In the genomic region with DNA sequence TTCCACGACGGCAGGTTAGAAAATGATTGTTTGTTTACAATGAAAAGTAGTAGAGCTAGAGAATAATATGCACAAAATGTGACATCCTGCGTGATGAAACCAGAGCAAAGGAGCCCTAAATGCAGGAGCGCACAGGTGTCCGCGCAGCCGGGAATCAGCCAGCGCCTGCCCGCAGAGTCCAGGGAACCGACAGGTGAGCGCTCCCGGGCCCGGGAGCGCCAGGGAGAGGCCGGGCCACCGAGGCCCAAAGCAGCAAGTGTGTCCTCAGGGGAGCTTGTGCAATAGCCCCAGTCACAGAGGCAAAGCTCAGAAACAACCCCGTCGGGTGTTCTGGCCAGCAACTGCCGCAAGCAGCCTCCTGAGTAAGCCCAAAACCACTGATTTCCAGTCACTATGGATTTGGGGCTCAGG, we compare ENCODE assay signal across 8 cellular contexts. TPM values are rescaled to one million over a fixed set of nuclear protein-coding genes. Genes with fewer than 3 reads are reported as not detected.
DNase-seq lines count a peak whose midpoint lies in the region; ATAC-seq, FAIRE-seq and TF ChIP-seq lines count a peak whose summit lies in the region.

No MANE protein-coding gene starts in this region.

- no peak for ATAC-seq in T-cell (replicated peaks in 1 of 4)

- H3K36me3 Mint-ChIP-seq in T-cell (no peaks in the 10 kb centered on the region), glutamatergic neuron (ENCODE audit: unreplicated experiment) (no peaks in the 10 kb centered on the region)

- H3K4me1 ChIP-seq in small intestine (ENCODE audit: control insufficient read depth in 2 of 2, insufficient read depth in 1 of 2, low read depth in 1 of 2, low read length in 1 of 2) = no peaks in the 10 kb centered on the region

- H3K4me3 Mint-ChIP-seq in T-cell (peak overlapping the region; percentile 82 to 91 (median 87)), glutamatergic neuron (ENCODE audit: unreplicated experiment) (peak overlapping the region; percentile 91)

- peaks cover 14 to 24% (median 16%) of the 10 kb centered on the region in 3 donors for H3K4me1 Mint-ChIP-seq in T-cell
- H3K4me1 Mint-ChIP-seq in glutamatergic neuron (ENCODE audit: low read depth, unreplicated experiment) = peaks cover 2% of the 10 kb centered on the region

- H3K9me3 Mint-ChIP-seq in T-cell (no peaks in the 10 kb centered on the region), glutamatergic neuron (ENCODE audit: unreplicated experiment) (peaks cover 5% of the 10 kb centered on the region)

- peaks cover 0 to under 1% of the 10 kb centered on the region in 2 donors for H3K36me3 ChIP-seq in small intestine (ENCODE audit: control insufficient read depth in 2 of 2, insufficient read depth in 2 of 2, low read length in 2 of 2)

- WGBS in small intestine, 3 donors = 8 to 24% (median 13%) methylated on average over 19 of the region's 19 CpGs

- peak overlapping the region; percentile 80 to 94 for H3K27ac ChIP-seq in small intestine (ENCODE audit: low read depth in 1 of 2, low read length in 1 of 2)

- peak overlapping the region; percentile 76 to 87 for H3K27ac Mint-ChIP-seq in T-cell
- peak overlapping the region; percentile 48 for H3K27ac Mint-ChIP-seq in glutamatergic neuron (ENCODE audit: unreplicated experiment)

- TF ChIP-seq CTCF in glutamatergic neuron (IDR thresholded peaks at IDR 0.05; ENCODE audit: partially characterized antibody, unreplicated experiment) = no peak

- POLR2A ChIA-PET in T-cell (lab: Charles Lee) = interaction anchor here (0.6 kb wide), 3 partner anchors 24 to 154 kb away, joined by 3 to 9 read pairs (median 6); a partner anchor contains a TSS

- H3K4me3 ChIP-seq in small intestine (ENCODE audit: low read depth in 1 of 2, low read length in 2 of 2) = peak overlapping the region; percentile 70 to 80

- no peaks in the 10 kb centered on the region for H3K9me3 ChIP-seq in small intestine (ENCODE audit: control insufficient read depth, low read depth)

- no peaks in the 10 kb centered on the region for H3K27me3 ChIP-seq in small intestine (ENCODE audit: control insufficient read depth in 2 of 2, insufficient read depth in 2 of 2, low read length in 2 of 2)

- H3K27me3 Mint-ChIP-seq in T-cell (no peaks in the 10 kb centered on the region), glutamatergic neuron (ENCODE audit: unreplicated experiment) (peaks cover 2% of the 10 kb centered on the region)

- CTCF ChIA-PET in T-cell (lab: Charles Lee) = interaction anchor here in 1 of 2 donors (0.6 to 2.1 kb wide), 6 partner anchors 9 to 67 kb away, joined by 3 to 10 read pairs (median 4); no protein-coding TSS in a partner anchor

- DNase-seq in DMS79 treated with DMSO at 0.1 percent for 48 hours (lab: John Stamatoyannopoulos, UW) (peak; percentile 34), DMS79 (lab: John Stamatoyannopoulos, UW) (no peak), T-cell (no peak), glutamatergic neuron (no peak), small intestine (peak; percentile 62), NOMO-1 treated with DMSO at 0.1 percent for 48 hours (lab: John Stamatoyannopoulos, UW; ENCODE audit: unreplicated experiment) (no peak), RCC 7860 (ENCODE audit: low spot score) (no peak), NCI-H2107 (lab: John Stamatoyannopoulos, UW) (no peak)

- FAIRE-seq in small intestine (lab: Jason Lieb, UNC) (no peak), RCC 7860 (lab: Jason Lieb, UNC) (no peak)

RNA-seq across cellular contexts. Expression of a gene that starts 0.8 kb away (rescaled TPM):
- total RNA-seq in T-cell (10 to 100 TPM in 3 of 5 donors, 1 to 10 TPM in 2; 7.5 to 16.5 (median 12.6) TPM), glutamatergic neuron (ENCODE audit: unreplicated experiment) (32.6 TPM)
- 100 to 1,000 TPM in 2 of 3 donors, 10 to 100 TPM in 1; 76.6 to 289 (median 276) TPM for polyA plus RNA-seq in small intestine

RNA-seq across cellular contexts. Expression of a gene that starts 10.4 kb away (rescaled TPM):
- 10 to 100 TPM; 47.8 to 70.9 (median 67.6) TPM for total RNA-seq in T-cell
- total RNA-seq in glutamatergic neuron (ENCODE audit: unreplicated experiment) = 191 TPM
- 100 to 1,000 TPM in 2 of 3 donors, 10 to 100 TPM in 1; 92.9 to 137 (median 105) TPM for polyA plus RNA-seq in small intestine

RNA-seq across cellular contexts. Expression of a gene that starts 23.1 kb away (rescaled TPM):
- total RNA-seq in T-cell (10 to 100 TPM; 60.7 to 87.1 (median 70.8) TPM), glutamatergic neuron (ENCODE audit: unreplicated experiment) (35.0 TPM)
- polyA plus RNA-seq in small intestine = 10 to 100 TPM; 32.4 to 50.5 (median 46.2) TPM

RNA-seq across cellular contexts. Expression of a gene that starts 23.9 kb away (rescaled TPM):
- total RNA-seq in T-cell (10 to 100 TPM; 14.5 to 39.0 (median 32.9) TPM), glutamatergic neuron (ENCODE audit: unreplicated experiment) (19.4 TPM)
- 100 to 1,000 TPM in 1 of 3 donors, 10 to 100 TPM in 2; 52.2 to 105 (median 89.7) TPM for polyA plus RNA-seq in small intestine

RNA-seq across cellular contexts. Expression of a gene that starts 58.1 kb away (rescaled TPM):
- 10 to 100 TPM; 26.0 to 32.8 (median 27.6) TPM for total RNA-seq in T-cell
- total RNA-seq in glutamatergic neuron (ENCODE audit: unreplicated experiment) = 40.6 TPM
- polyA plus RNA-seq in small intestine = 10 to 100 TPM in 2 of 3 donors, 1 to 10 TPM in 1; 8.4 to 12.4 (median 11.0) TPM

Comparison
In these comparisons a context has a peak if more than half of its experiments do, and no peak if none do; other contexts are left out.
1. DNase-seq: peak in DMS79 treated with DMSO at 0.1 percent for 48 hours (single experiment) and small intestine (single experiment); none in DMS79 (single experiment), T-cell (0 of 34), glutamatergic neuron (single experiment), NOMO-1 treated with DMSO at 0.1 percent for 48 hours (single experiment), RCC 7860 (single experiment) and NCI-H2107 (single experiment).